In the genomic region with DNA sequence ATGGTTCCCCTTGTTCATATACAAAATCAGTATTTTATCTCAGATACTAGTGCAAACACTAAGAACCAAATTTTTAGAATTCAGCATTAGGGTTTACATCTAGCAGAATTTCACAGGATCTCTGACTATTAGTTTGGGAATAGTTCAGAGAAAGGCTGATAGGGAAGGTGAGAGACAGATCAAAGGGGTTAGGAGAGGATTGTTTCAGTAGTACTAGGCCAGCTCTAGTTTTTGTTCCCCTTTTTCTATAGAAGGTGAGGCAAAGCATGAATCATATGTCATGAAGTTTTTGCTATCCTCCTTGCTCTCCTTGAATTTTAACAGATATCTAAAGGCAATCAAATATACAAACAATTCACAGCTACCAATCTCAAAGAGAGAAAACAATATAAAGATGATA, we compare ENCODE assay signal across 20 cellular contexts.
DNase-seq lines count a peak whose midpoint lies in the region; ATAC-seq and TF ChIP-seq lines count a peak whose summit lies in the region.
"Had no signal": no experiment of that assay in that cellular context is flagged by ENCODE, and none has a peak within 500 bp of the region (broad histone marks: within the 10 kb centered on the region; RNA-seq: fewer than 3 reads in every experiment).

No MANE protein-coding gene starts in this region.

- peak; percentile 67 for ATAC-seq in GM19328 (IDR thresholded peaks at IDR 0.05; ENCODE audit: unreplicated experiment)
- ATAC-seq in HG02642 (IDR thresholded peaks at IDR 0.05; ENCODE audit: poor library complexity, unreplicated experiment): peak; percentile 47
- peak; percentile 95 for ATAC-seq in HG03432 (IDR thresholded peaks at IDR 0.05; ENCODE audit: unreplicated experiment)
- ATAC-seq in GM21528 (IDR thresholded peaks at IDR 0.05; ENCODE audit: low FRiP score, unreplicated experiment): no peak
- ATAC-seq: A549; activated CD4-positive, CD25-positive, alpha-beta regulatory T cell treated with anti-CD3 and anti-CD28 coated beads, Interleukin-2, amount 50 U/mL, for 24 hours; CD8-positive, alpha-beta T cell; gastroesophageal sphincter; HCT116; mucosa of descending colon had no signal

- peak; percentile 13 for DNase-seq in GM10266 (ENCODE audit: extremely low spot score)
- no peak for DNase-seq in NCI-H1694 treated with DMSO at 0.1 percent for 48 hours (lab: John Stamatoyannopoulos, UW)
- no peak for DNase-seq in T1000 (lab: John Stamatoyannopoulos, UW)
- no peak for DNase-seq in DMS 273 (lab: John Stamatoyannopoulos, UW; ENCODE audit: unreplicated experiment)
- DNase-seq: activated naive CD8-positive, alpha-beta T cell treated with anti-CD3 and anti-CD28 coated beads, Interleukin-2, amount 10 ng/mL, durations not matched to agents 7 days and 5 days; caudate nucleus; CD8-positive, alpha-beta T cell; islet precursor cell; mucosa of descending colon; ovary; stimulated activated CD4-positive, alpha-beta T cell treated with anti-CD3 and anti-CD28 coated beads, Interleukin-12 subunit alpha, Interleukin-12 subunit beta, amount 100 ng/mL, for 4 hours; SW 1271 had no signal

- TF ChIP-seq CTCF in GM10266 (IDR thresholded peaks at IDR 0.05; ENCODE audit: control insufficient read depth, insufficient read depth, low read depth, missing control alignments): no peak
